9 cellular contexts compared by ENCODE assay signal in the genomic region with DNA sequence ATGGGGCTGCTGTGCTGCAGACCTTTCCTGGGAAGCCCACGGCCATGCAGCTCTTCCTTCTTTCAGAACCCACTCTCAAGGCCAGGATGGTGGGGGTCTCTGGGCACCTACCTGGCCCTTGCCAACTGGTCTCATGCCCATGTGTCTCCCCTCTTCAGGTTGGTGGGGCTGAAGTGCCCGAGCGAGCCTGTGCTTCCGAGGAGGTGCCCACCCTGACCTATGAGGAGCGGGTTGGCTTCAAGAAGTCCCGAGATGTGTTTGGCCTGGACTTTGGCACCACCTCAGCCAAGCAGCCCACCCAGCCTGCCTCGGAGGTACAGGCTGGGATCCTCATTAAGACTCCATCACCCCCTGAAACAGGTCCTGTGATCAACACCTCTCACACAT. TPM values are rescaled to one million over a fixed set of nuclear protein-coding genes. Genes with fewer than 3 reads are reported as not detected.
"Had no signal": no experiment of that assay in that cellular context is flagged by ENCODE, and none has a peak within 500 bp of the region (broad histone marks: within the 10 kb centered on the region; RNA-seq: fewer than 3 reads in every experiment).

No MANE protein-coding gene starts in this region.

- DNase-seq: GDM1, GF-D8 had no signal

- H3K4me3 ChIP-seq: GM12878 had no signal

- FAIRE-seq: G401.6, GM12878, GM12891, GM12892, GM18507, GM19239 had no signal

- ATAC-seq: GM12878 had no signal

RNA-seq across cellular contexts. Expression of a gene that starts 40.3 kb away (rescaled TPM):
- total RNA-seq: G401 had no signal
